ENCODE assay signal across 8 cellular contexts in the genomic region with DNA sequence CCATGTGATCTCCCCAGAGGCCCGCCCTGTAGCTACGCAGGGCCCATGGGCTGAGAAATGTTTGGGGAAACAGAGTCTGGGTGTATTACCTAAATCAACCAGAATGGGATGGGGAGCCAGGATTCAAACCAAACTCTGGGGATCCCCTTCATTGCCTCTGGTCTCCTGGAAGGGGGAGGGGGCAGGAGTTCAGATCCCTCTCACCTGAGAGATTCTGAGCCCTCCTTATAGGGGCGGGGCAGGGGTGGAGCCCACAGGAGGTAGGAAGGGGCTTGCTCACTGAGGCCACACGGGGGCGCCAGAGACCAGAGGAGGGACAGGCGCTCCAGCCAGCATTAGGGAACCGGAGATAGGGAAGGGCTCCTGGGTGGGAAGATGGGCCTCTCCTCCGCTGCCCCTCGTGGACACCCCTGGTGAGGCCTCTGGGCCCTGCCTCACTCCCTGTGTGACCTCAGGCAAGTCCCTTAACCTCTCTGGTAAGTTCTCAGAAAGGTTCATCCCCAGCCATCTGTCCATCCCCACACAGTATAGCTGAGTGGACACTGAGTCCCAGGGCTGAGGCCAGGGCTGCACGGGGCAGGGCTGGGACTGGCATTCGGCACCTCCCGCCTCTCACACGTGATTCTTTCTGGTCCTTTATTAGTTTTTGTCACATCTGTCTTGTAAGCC. TPM values are rescaled to one million over a fixed set of nuclear protein-coding genes. Genes with fewer than 3 reads are reported as not detected.
DNase-seq lines count a peak whose midpoint lies in the region; ATAC-seq and TF ChIP-seq lines count a peak whose summit lies in the region.

No MANE protein-coding gene starts in this region.

- H3K36me3 ChIP-seq in CD8-positive, alpha-beta T cell (ENCODE audit: insufficient read depth, low read length) = no peaks in the 10 kb centered on the region

- no peaks in the 10 kb centered on the region for H3K9me3 Mint-ChIP-seq in CD8-positive, alpha-beta T cell

- no peak overlapping the region for H3K27ac ChIP-seq in CD8-positive, alpha-beta T cell (ENCODE audit: low read depth, low read length)

- POLR2A ChIA-PET in CD8-positive, alpha-beta T cell (lab: Charles Lee) = interaction anchor here (1.2 to 23.9 kb wide), 7 partner anchors 15 to 103 kb away, joined by 4 to 810 read pairs (median 6); a partner anchor contains a TSS

- peaks cover 2% of the 10 kb centered on the region for H3K36me3 Mint-ChIP-seq in CD8-positive, alpha-beta T cell

- no peaks in the 10 kb centered on the region for H3K27me3 Mint-ChIP-seq in CD8-positive, alpha-beta T cell (ENCODE audit: low read depth)

- no peak overlapping the region for H3K4me3 ChIP-seq in CD8-positive, alpha-beta T cell (ENCODE audit: low read depth, low read length)
- H3K4me3 ChIP-seq in lower leg skin (ENCODE audit: low read depth, poor library complexity, severe bottlenecking) = no peak overlapping the region

- TF ChIP-seq POLR2A in lower leg skin (IDR thresholded peaks at IDR 0.05) = no peak

- intact Hi-C loops in CD8-positive, alpha-beta T cell (cut with DNase I, micrococcal nuclease) = loop anchor here (1.0 to 10.0 kb wide), 12 partner anchors 14 to 468 kb away; a partner anchor contains a TSS
- intact Hi-C loops in lower leg skin (cut with DNase I; ENCODE audit: low total_unique reads) = loop anchor here (5.0 kb wide), 2 partner anchors 45 to 265 kb away; a partner anchor contains a TSS

- peak; percentile 98 for TF ChIP-seq CTCF in CD8-positive, alpha-beta T cell (IDR thresholded peaks at IDR 0.05)
- peak in 1 of 3 donors; percentile 80 for TF ChIP-seq CTCF in lower leg skin (IDR thresholded peaks at IDR 0.05)

- peak overlapping the region; percentile 32 for H3K27ac Mint-ChIP-seq in CD8-positive, alpha-beta T cell

- H3K4me1 Mint-ChIP-seq in CD8-positive, alpha-beta T cell (ENCODE audit: low read depth) = peaks cover 60% of the 10 kb centered on the region

- 13 to 20% methylated on average over 13 of the region's 13 CpGs for WGBS in lower leg skin, 2 donors

- peak; percentile 60 for ATAC-seq in CD8-positive, alpha-beta T cell
- no peak for ATAC-seq in HG03520 (IDR thresholded peaks at IDR 0.05; ENCODE audit: unreplicated experiment)

- H3K4me3 Mint-ChIP-seq in CD8-positive, alpha-beta T cell = no peak overlapping the region

- no peaks in the 10 kb centered on the region for H3K9me3 ChIP-seq in CD8-positive, alpha-beta T cell (ENCODE audit: low read length)

- peaks cover 63% of the 10 kb centered on the region for H3K4me1 ChIP-seq in CD8-positive, alpha-beta T cell (ENCODE audit: insufficient read depth, low read length)

- DNase-seq in CD8-positive, alpha-beta T cell = peak; percentile 79 to 97 (median 92)
- DNase-seq in HS-27A (ENCODE audit: low read depth) (peak; percentile 82), NCI-H82 (lab: John Stamatoyannopoulos, UW) (peak; percentile 96), dermis blood vessel endothelial cell (peak; percentile 93), lower leg skin (ENCODE audit: low spot score in 2 of 2) (peak; percentile 88 to 98)
- DNase-seq in activated CD4-positive, alpha-beta T cell treated with anti-CD3 and anti-CD28 coated beads, Interleukin-2, amount 50 U/mL, for 48 hours = peak; percentile 96 to 97
- peak; percentile 82 to 95 (median 83) for DNase-seq in stimulated activated CD4-positive, alpha-beta T cell treated with anti-CD3 and anti-CD28 coated beads, TNF-alpha, amount 100 ng/mL, for 1 hour (ENCODE audit: low read depth in 3 of 3, low spot score in 1 of 3)

- H3K27me3 ChIP-seq in CD8-positive, alpha-beta T cell (ENCODE audit: insufficient read depth, low read length) = no peaks in the 10 kb centered on the region

- CTCF ChIA-PET in CD8-positive, alpha-beta T cell (lab: Charles Lee) = interaction anchor here (0.6 to 35.6 kb wide), 23 partner anchors 13 to 271 kb away, joined by 3 to 1398 read pairs (median 3); a partner anchor contains a TSS

RNA-seq across cellular contexts. Expression of a gene that starts 2.7 kb away (rescaled TPM):
- 1 to 10 TPM; 6.5 to 7.9 TPM for total RNA-seq in CD8-positive, alpha-beta T cell
- total RNA-seq in dermis blood vessel endothelial cell = 0.34 and 0.37 TPM in 2 replicates
- total RNA-seq in lower leg skin = 10 to 100 TPM; 40.3 to 81.3 (median 50.1) TPM

RNA-seq across cellular contexts. Expression of a gene that starts 31.3 kb away (rescaled TPM):
- 100 to 1,000 TPM; 187 to 212 TPM for total RNA-seq in CD8-positive, alpha-beta T cell
- total RNA-seq in dermis blood vessel endothelial cell = 75.9 and 125 TPM in 2 replicates
- total RNA-seq in lower leg skin = 10 to 100 TPM; 81.0 to 98.9 (median 90.5) TPM

RNA-seq across cellular contexts. Expression of a gene that starts 36.8 kb away (rescaled TPM):
- 10 to 100 TPM; 17.6 to 19.1 TPM for total RNA-seq in CD8-positive, alpha-beta T cell
- total RNA-seq in dermis blood vessel endothelial cell (20.1 and 38.7 TPM in 2 replicates), lower leg skin (10 to 100 TPM; 20.5 to 42.7 (median 32.2) TPM)

RNA-seq across cellular contexts. Expression of a gene that starts 44.1 kb away (rescaled TPM):
- total RNA-seq in CD8-positive, alpha-beta T cell = 10 to 100 TPM; 56.2 to 60.1 TPM
- total RNA-seq in dermis blood vessel endothelial cell (46.1 and 93.6 TPM in 2 replicates), lower leg skin (10 to 100 TPM in 3 of 4 donors, 1 to 10 TPM in 1; 9.3 to 29.8 (median 19.5) TPM)

Comparison
In these comparisons a context has a peak if more than half of its experiments do, and no peak if none do; other contexts are left out.
1. RNA of a gene that starts 2.7 kb away (total RNA-seq): 40.3 to 81.3 TPM in lower leg skin; 6.5 to 7.9 TPM in CD8-positive, alpha-beta T cell and 0.34 to 0.37 TPM in dermis blood vessel endothelial cell; every median in the first group is over 4 times any median in the second.
2. Peak in every context shown above with its lines, with median percentiles within 50 percentile points of each other: DNase-seq.